ENCODE assay signal across 9 cellular contexts in genomic region chr1:221961532-221962292, GRCh38.
DNase-seq lines count a peak whose midpoint lies in the region; ATAC-seq and TF ChIP-seq lines count a peak whose summit lies in the region.
"Had no signal": no experiment of that assay in that cellular context is flagged by ENCODE, and none has a peak within 500 bp of the region (broad histone marks: within the 10 kb centered on the region; RNA-seq: fewer than 3 reads in every experiment).

No MANE protein-coding gene starts in this region.

- H3K27ac ChIP-seq in GM23248 = peak overlapping the region; percentile 60
- H3K27ac ChIP-seq in KOPT-K1 (ENCODE audit: low read depth, low read length, poor library complexity, severe bottlenecking) = peak overlapping the region; percentile 45
- H3K27ac ChIP-seq in upper lobe of right lung = peak overlapping the region; percentile 28

- no peaks in the 10 kb centered on the region for H3K27me3 ChIP-seq in GM23248 (replicated peaks; ENCODE audit: insufficient read depth)
- H3K27me3 ChIP-seq in upper lobe of right lung = no peaks in the 10 kb centered on the region

- H3K4me2 ChIP-seq in GM23248 (ENCODE audit: unreplicated experiment) = peak overlapping the region; percentile 55

- H3K4me3 ChIP-seq in GM23248 (peak overlapping the region; percentile 29; the same call in 1 of the 2 replicates), upper lobe of right lung (no peak overlapping the region)

- H2AFZ ChIP-seq in GM23248 = peak overlapping the region; percentile 37

- in situ Hi-C loops in GM23248 (cut with MboI) = no loop called here

- H4K20me1 ChIP-seq in GM23248 (ENCODE audit: insufficient read depth) = no peaks in the 10 kb centered on the region

- H3K4me1 Mint-ChIP-seq in activated CD8-positive, alpha-beta memory T cell treated with anti-CD3 and anti-CD28 coated beads, Interleukin-2, amount 10 ng/mL, durations not matched to agents 7 days and 5 days = peaks cover 19% of the 10 kb centered on the region
- H3K4me1 Mint-ChIP-seq in glutamatergic neuron (ENCODE audit: low read depth, unreplicated experiment) = no peaks in the 10 kb centered on the region

- no peaks in the 10 kb centered on the region for H3K9me2 ChIP-seq in GM23248 (ENCODE audit: insufficient read depth)

- no peaks in the 10 kb centered on the region for H3K79me2 ChIP-seq in GM23248 (ENCODE audit: insufficient read depth)

- H3K36me3 Mint-ChIP-seq in activated CD8-positive, alpha-beta memory T cell treated with anti-CD3 and anti-CD28 coated beads, Interleukin-2, amount 10 ng/mL, durations not matched to agents 7 days and 5 days = peaks cover 5% of the 10 kb centered on the region
- no peaks in the 10 kb centered on the region for H3K36me3 Mint-ChIP-seq in glutamatergic neuron (ENCODE audit: unreplicated experiment)
- H3K36me3 Mint-ChIP-seq: naive B cell had no signal

- DNase-seq in GM04503 (ENCODE audit: low read depth) (peak; percentile 42), GM23248 (peak; percentile 76), kidney tubule cell (ENCODE audit: low spot score) (peak; percentile 79), upper lobe of right lung (no peak), glutamatergic neuron (no peak), omental fat pad (ENCODE audit: low spot score) (no peak)
- peak; percentile 83 for DNase-seq in activated CD8-positive, alpha-beta memory T cell treated with anti-CD3 and anti-CD28 coated beads, Interleukin-2, amount 10 ng/mL, durations not matched to agents 7 days and 5 days
- DNase-seq: naive B cell had no signal

- TF ChIP-seq CTCF in upper lobe of right lung (IDR thresholded peaks at IDR 0.05) (no peak), glutamatergic neuron (IDR thresholded peaks at IDR 0.05; ENCODE audit: partially characterized antibody, unreplicated experiment) (no peak), omental fat pad (IDR thresholded peaks at IDR 0.05) (no peak)

- CTCF ChIA-PET in activated CD8-positive, alpha-beta memory T cell treated with anti-CD3 and anti-CD28 coated beads, Interleukin-2, amount 10 ng/mL, durations not matched to agents 7 days and 5 days (lab: Charles Lee) = interaction anchor here (1.4 to 2.0 kb wide), 2 partner anchors 162 to 220 kb away, joined by 3 to 5 read pairs; partner anchors contain the start of gene DUSP10

- H3K4me3 Mint-ChIP-seq in activated CD8-positive, alpha-beta memory T cell treated with anti-CD3 and anti-CD28 coated beads, Interleukin-2, amount 10 ng/mL, durations not matched to agents 7 days and 5 days = no peak overlapping the region
- no peak overlapping the region for H3K4me3 Mint-ChIP-seq in glutamatergic neuron (ENCODE audit: unreplicated experiment)
- H3K4me3 Mint-ChIP-seq: naive B cell had no signal

- H3K27me3 Mint-ChIP-seq in activated CD8-positive, alpha-beta memory T cell treated with anti-CD3 and anti-CD28 coated beads, Interleukin-2, amount 10 ng/mL, durations not matched to agents 7 days and 5 days = no peaks in the 10 kb centered on the region
- no peaks in the 10 kb centered on the region for H3K27me3 Mint-ChIP-seq in glutamatergic neuron (ENCODE audit: unreplicated experiment)
- H3K27me3 Mint-ChIP-seq: naive B cell had no signal

- peak overlapping the region; percentile 30; the same call in 1 of the 2 replicates for H3K9ac ChIP-seq in GM23248

- H3K4me1 ChIP-seq in GM23248 (ENCODE audit: insufficient read depth) (peaks cover 38% of the 10 kb centered on the region), upper lobe of right lung (peaks cover 8% of the 10 kb centered on the region)

- 37 to 41% methylated on average over 5 of the region's 5 CpGs for WGBS in GM23248 (ENCODE audit: low coverage in 1 of 2, low lambda C conversion rate in 2 of 2, missing lambda C conversion rate in 2 of 2), 2 experiments

- peak overlapping the region; percentile 56 for H3K27ac Mint-ChIP-seq in activated CD8-positive, alpha-beta memory T cell treated with anti-CD3 and anti-CD28 coated beads, Interleukin-2, amount 10 ng/mL, durations not matched to agents 7 days and 5 days
- H3K27ac Mint-ChIP-seq in glutamatergic neuron (ENCODE audit: unreplicated experiment) = no peak overlapping the region

- H3K9me3 Mint-ChIP-seq in activated CD8-positive, alpha-beta memory T cell treated with anti-CD3 and anti-CD28 coated beads, Interleukin-2, amount 10 ng/mL, durations not matched to agents 7 days and 5 days (ENCODE audit: low read depth) = no peaks in the 10 kb centered on the region
- no peaks in the 10 kb centered on the region for H3K9me3 Mint-ChIP-seq in glutamatergic neuron (ENCODE audit: unreplicated experiment)

- intact Hi-C loops in upper lobe of right lung (cut with DNase I) = no loop called here

- ATAC-seq in activated CD8-positive, alpha-beta memory T cell treated with anti-CD3 and anti-CD28 coated beads, Interleukin-2, amount 10 ng/mL, durations not matched to agents 7 days and 5 days = peak; percentile 94
- peak; percentile 91 for ATAC-seq in upper lobe of right lung
- ATAC-seq in omental fat pad (ENCODE audit: low FRiP score) = no peak

- peaks cover 35% of the 10 kb centered on the region for H3F3A ChIP-seq in GM23248 (ENCODE audit: insufficient read depth)

- H3K36me3 ChIP-seq in GM23248 (ENCODE audit: low read depth) = no peaks in the 10 kb centered on the region
- H3K36me3 ChIP-seq in KOPT-K1 (ENCODE audit: insufficient read depth, low read length) = no peaks in the 10 kb centered on the region
- H3K36me3 ChIP-seq in upper lobe of right lung = no peaks in the 10 kb centered on the region

- H3K9me3 ChIP-seq in GM23248 (ENCODE audit: low read depth) (no peaks in the 10 kb centered on the region), KOPT-K1 (ENCODE audit: insufficient read depth, low read length, poor library complexity, severe bottlenecking) (no peaks in the 10 kb centered on the region), upper lobe of right lung (no peaks in the 10 kb centered on the region)

Comparison
In these comparisons a context has a peak if more than half of its experiments do, and no peak if none do; other contexts are left out.
1. DNase-seq: peak in GM04503 (single experiment), GM23248 (single experiment), activated CD8-positive, alpha-beta memory T cell treated with anti-CD3 and anti-CD28 coated beads, Interleukin-2, amount 10 ng/mL, durations not matched to agents 7 days and 5 days (single experiment) and kidney tubule cell (single experiment); none in upper lobe of right lung (single experiment), glutamatergic neuron (single experiment) and omental fat pad (single experiment).
2. Peak in every context shown above with its lines, with median percentiles within 50 percentile points of each other: H3K27ac ChIP-seq.